Comparison of ENCODE assay signal across 9 cellular contexts in genomic region chr7:35003679-35004278, GRCh38. TPM values are rescaled to one million over a fixed set of nuclear protein-coding genes. Genes with fewer than 3 reads are reported as not detected.
DNase-seq lines count a peak whose midpoint lies in the region; ATAC-seq and TF ChIP-seq lines count a peak whose summit lies in the region.
"Had no signal": no experiment of that assay in that cellular context is flagged by ENCODE, and none has a peak within 500 bp of the region (broad histone marks: within the 10 kb centered on the region; RNA-seq: fewer than 3 reads in every experiment).

No MANE protein-coding gene starts in this region.

- peaks cover 0 to 15% (median 8%) of the 10 kb centered on the region in 5 experiments for H3K9me3 Mint-ChIP-seq in brain

- ATAC-seq in HG02763 (IDR thresholded peaks at IDR 0.05; ENCODE audit: unreplicated experiment) (no peak), HG02588 (IDR thresholded peaks at IDR 0.05; ENCODE audit: unreplicated experiment) (no peak)

- H3K4me1 Mint-ChIP-seq in brain, result peaks cover 31% of the 10 kb centered on the region

- DNase-seq in NCI-H82 (lab: John Stamatoyannopoulos, UW) (peak; percentile 26), NCI-H82 treated with DMSO at 0.1 percent for 48 hours (lab: John Stamatoyannopoulos, UW; ENCODE audit: unreplicated experiment) (no peak), NCI-H2029 treated with DMSO at 0.1 percent for 48 hours (lab: John Stamatoyannopoulos, UW) (peak; percentile 96), lung microvascular endothelial cell (ENCODE audit: low read depth in 2 of 2) (peak; percentile 10 to 80), hippocampal formation (lab: John Stamatoyannopoulos, UW) (no peak)

- peaks cover 34% of the 10 kb centered on the region for H3K36me3 Mint-ChIP-seq in brain

- peak overlapping the region in 4 of 5 experiments; percentile 25 to 81 (median 64) for H3K27ac Mint-ChIP-seq in brain
- H3K27ac Mint-ChIP-seq: B cell had no signal

- peak overlapping the region in 1 of 5 experiments; percentile 40 for H3K4me3 Mint-ChIP-seq in brain
- H3K4me3 Mint-ChIP-seq: B cell had no signal

- no peaks in the 10 kb centered on the region for H3K27me3 Mint-ChIP-seq in brain
- H3K27me3 Mint-ChIP-seq: B cell had no signal

- no peak for TF ChIP-seq CTCF in brain (conservative IDR thresholded peaks at IDR 0.05)

RNA-seq across cellular contexts. Expression of gene DPY19L1, which starts 33.5 kb away (rescaled TPM):
- polyA plus RNA-seq in brain (ENCODE audit: insufficient read depth, low read depth, low replicate concordance), result 7.0 TPM
- total RNA-seq in lung microvascular endothelial cell, result 50.8 and 55.0 TPM in 2 replicates

Comparison
In these comparisons a context has a peak if more than half of its experiments do, and no peak if none do; other contexts are left out.
1. DNase-seq: peak in NCI-H82 (single experiment), NCI-H2029 treated with DMSO at 0.1 percent for 48 hours (single experiment) and lung microvascular endothelial cell (2 of 2); none in NCI-H82 treated with DMSO at 0.1 percent for 48 hours (single experiment) and hippocampal formation (0 of 2).